Comparison of ENCODE assay signal across 24 cellular contexts in genomic region chr18:50686409-50686808, GRCh38.
"Had no signal": no experiment of that assay in that cellular context is flagged by ENCODE, and none has a peak within 500 bp of the region (broad histone marks: within the 10 kb centered on the region; RNA-seq: fewer than 3 reads in every experiment).

No MANE protein-coding gene starts in this region.

- ATAC-seq: effector memory CD8-positive, alpha-beta T cell; left lung; naive thymus-derived CD4-positive, alpha-beta T cell; psoas muscle; right cardiac atrium; stimulated activated naive B cell treated with anti-CD40 and anti-IgM and Interleukin-4, amounts not matched to agents 10 μg/mL and 1 μg/mL and 100 μg/mL, for 72 hours had no signal

- H3K27ac Mint-ChIP-seq: effector memory CD8-positive, alpha-beta T cell; naive thymus-derived CD4-positive, alpha-beta T cell; nephron; stimulated activated naive B cell treated with anti-CD40 and anti-IgM and Interleukin-4, amounts not matched to agents 10 μg/mL and 1 μg/mL and 100 μg/mL, for 72 hours; stimulated activated naive CD8-positive, alpha-beta T cell treated with anti-CD3 and anti-CD28 coated beads, Interleukin-15, Interleukin-2, amounts not matched to agents 100 ng/mL and 50 ng/mL, for 24 hours had no signal

- H3K36me3 Mint-ChIP-seq: naive thymus-derived CD4-positive, alpha-beta T cell; stimulated activated naive B cell treated with anti-CD40 and anti-IgM and Interleukin-4, amounts not matched to agents 10 μg/mL and 1 μg/mL and 100 μg/mL, for 72 hours had no signal

- H3K27me3 ChIP-seq: left lung, ovary, tibial nerve, upper lobe of left lung had no signal

- FAIRE-seq: endometrium, frontal cortex, kidney, urothelium cell line had no signal

- H3K9me3 Mint-ChIP-seq: effector memory CD8-positive, alpha-beta T cell; nephron; stimulated activated naive B cell treated with anti-CD40 and anti-IgM and Interleukin-4, amounts not matched to agents 10 μg/mL and 1 μg/mL and 100 μg/mL, for 72 hours; stimulated activated naive CD8-positive, alpha-beta T cell treated with anti-CD3 and anti-CD28 coated beads, Interleukin-15, Interleukin-2, amounts not matched to agents 100 ng/mL and 50 ng/mL, for 24 hours had no signal

- H3K4me3 ChIP-seq: left lung, ovary, psoas muscle, skin epidermis, thoracic aorta, tibial nerve, upper lobe of left lung had no signal

- H3K36me3 ChIP-seq: left lung, ovary, thoracic aorta, tibial nerve, upper lobe of left lung had no signal

- DNase-seq: cortex of kidney; effector memory CD8-positive, alpha-beta T cell; kidney; left lung; mammary epithelial cell; mesendoderm; naive thymus-derived CD4-positive, alpha-beta T cell; occipital lobe; ovary; posterior cingulate gyrus; psoas muscle; right cardiac atrium; stimulated activated CD4-positive, alpha-beta T cell treated with anti-CD3 and anti-CD28 coated beads, Interleukin-15, amount 100 ng/mL, for 24 hours; stimulated activated CD4-positive, alpha-beta T cell treated with anti-CD3 and anti-CD28 coated beads, Interleukin-2, amount 100 ng/mL, for 48 hours; stimulated activated naive B cell treated with anti-CD40 and anti-IgM and Interleukin-4, amounts not matched to agents 10 μg/mL and 1 μg/mL and 100 μg/mL, for 72 hours; upper lobe of left lung had no signal
